Comparison of ENCODE assay signal across 1 cellular context in genomic region chr14:103890836-103891666, GRCh38.
TF ChIP-seq lines count a peak whose summit lies in the region.

No MANE protein-coding gene starts in this region.

TF ChIP-seq in HepG2, 621 proteins besides CTCF, POLR2A, EP300 and RAD21 (continued from another document and continues in another):
- peak; percentile 74; the same call in 1 of the 2 replicates for TF ChIP-seq YEATS4 (CRISPR knock-in tag; IDR thresholded peaks at IDR 0.05; ENCODE audit: borderline replicate concordance)
- no peak for TF ChIP-seq RERE (CRISPR knock-in tag; IDR thresholded peaks at IDR 0.05; ENCODE audit: low read depth)
- TF ChIP-seq ARNTL (CRISPR knock-in tag; IDR thresholded peaks at IDR 0.05): no peak
- TF ChIP-seq HDAC2 (CRISPR knock-in tag; IDR thresholded peaks at IDR 0.05): peak; percentile 38; the same call in 1 of the 2 replicates
- TF ChIP-seq ZNF292 (CRISPR knock-in tag; IDR thresholded peaks at IDR 0.05; ENCODE audit: borderline replicate concordance, low read depth): peak; percentile 63
- 0 out of 2 replicates have a peak, but pooled peaks have one; percentile 23 for TF ChIP-seq MXD1 (CRISPR knock-in tag; IDR thresholded peaks at IDR 0.05)
- TF ChIP-seq ZFY (CRISPR knock-in tag; IDR thresholded peaks at IDR 0.05): peak; percentile 94
- no peak for TF ChIP-seq ZNF564 (CRISPR knock-in tag; IDR thresholded peaks at IDR 0.05)
- peak; percentile 29; the same call in 1 of the 2 replicates for TF ChIP-seq TFAP4 (IDR thresholded peaks at IDR 0.05; ENCODE audit: borderline replicate concordance, low read depth)
- TF ChIP-seq TFDP2 (CRISPR knock-in tag; IDR thresholded peaks at IDR 0.05): no peak
- no peak for TF ChIP-seq ZNF770 (CRISPR knock-in tag; IDR thresholded peaks at IDR 0.05)
- peak; percentile 72; the same call in 1 of the 2 replicates for TF ChIP-seq KDM5B (CRISPR knock-in tag; IDR thresholded peaks at IDR 0.05; ENCODE audit: borderline replicate concordance)
- TF ChIP-seq HIVEP1 (CRISPR knock-in tag; IDR thresholded peaks at IDR 0.05): no peak
- no peak for TF ChIP-seq ZNF850 (CRISPR knock-in tag; conservative IDR thresholded peaks at IDR 0.05)
- no peak for TF ChIP-seq ZBTB1 (CRISPR knock-in tag; IDR thresholded peaks at IDR 0.05; ENCODE audit: borderline replicate concordance)
- TF ChIP-seq NFAT5 (CRISPR knock-in tag; IDR thresholded peaks at IDR 0.05): peak; percentile 62; the same call in 1 of the 2 replicates
- peak; percentile 64; the same call in 1 of the 2 replicates for TF ChIP-seq HOXA5 (CRISPR knock-in tag; IDR thresholded peaks at IDR 0.05)
- no peak for TF ChIP-seq ZNF878 (CRISPR knock-in tag; IDR thresholded peaks at IDR 0.05)
- TF ChIP-seq ZNF703 (CRISPR knock-in tag; IDR thresholded peaks at IDR 0.05; ENCODE audit: borderline replicate concordance): no peak
- TF ChIP-seq ZNF598 (CRISPR knock-in tag; IDR thresholded peaks at IDR 0.05; ENCODE audit: borderline replicate concordance): 0 out of 2 replicates have a peak, but pooled peaks have one; percentile 43
- TF ChIP-seq NR2F2 (IDR thresholded peaks at IDR 0.05; ENCODE audit: borderline replicate concordance, low read depth): no peak
- TF ChIP-seq ZNF713 (CRISPR knock-in tag; IDR thresholded peaks at IDR 0.05): no peak
- TF ChIP-seq ZNF530 (CRISPR knock-in tag; IDR thresholded peaks at IDR 0.05; ENCODE audit: low read depth): no peak
- no peak for TF ChIP-seq SMYD3 (CRISPR knock-in tag; IDR thresholded peaks at IDR 0.05)
- no peak for TF ChIP-seq PAF1 (CRISPR knock-in tag; IDR thresholded peaks at IDR 0.05)
- no peak for TF ChIP-seq ZNF10 (CRISPR knock-in tag; IDR thresholded peaks at IDR 0.05; ENCODE audit: borderline replicate concordance, low read depth)
- TF ChIP-seq PHF21A (CRISPR knock-in tag; IDR thresholded peaks at IDR 0.05): no peak
- no peak for TF ChIP-seq ZNF124 (CRISPR knock-in tag; IDR thresholded peaks at IDR 0.05)
- TF ChIP-seq ZNF569 (CRISPR knock-in tag; IDR thresholded peaks at IDR 0.05; ENCODE audit: borderline replicate concordance): no peak
- TF ChIP-seq ZNF232 (CRISPR knock-in tag; IDR thresholded peaks at IDR 0.05; ENCODE audit: borderline replicate concordance): 0 out of 2 replicates have a peak, but pooled peaks have one; percentile 72
- TF ChIP-seq IRF1 (CRISPR knock-in tag; IDR thresholded peaks at IDR 0.05; ENCODE audit: low read depth): no peak
- no peak for TF ChIP-seq ZNF12 (CRISPR knock-in tag; IDR thresholded peaks at IDR 0.05)
- no peak for TF ChIP-seq FOXA1 (IDR thresholded peaks at IDR 0.05)
- no peak for TF ChIP-seq FOXA1 (CRISPR knock-in tag; IDR thresholded peaks at IDR 0.05)
- TF ChIP-seq MAF1 (CRISPR knock-in tag; IDR thresholded peaks at IDR 0.05; ENCODE audit: borderline replicate concordance): peak; percentile 46; the same call in 1 of the 2 replicates
- no peak; the same call in none of the 2 replicates for TF ChIP-seq HOXA3 (CRISPR knock-in tag; IDR thresholded peaks at IDR 0.05)
- TF ChIP-seq KMT2A (CRISPR knock-in tag; IDR thresholded peaks at IDR 0.05): no peak
- peak; percentile 88 for TF ChIP-seq ZNF768 (CRISPR knock-in tag; IDR thresholded peaks at IDR 0.05)
- no peak; the same call in 1 of the 2 replicates for TF ChIP-seq ZNF547 (CRISPR knock-in tag; IDR thresholded peaks at IDR 0.05)
- no peak for TF ChIP-seq ZBTB46 (CRISPR knock-in tag; IDR thresholded peaks at IDR 0.05; ENCODE audit: borderline replicate concordance)
- TF ChIP-seq ZNF24 (IDR thresholded peaks at IDR 0.05): no peak
- TF ChIP-seq ZNF552 (CRISPR knock-in tag; IDR thresholded peaks at IDR 0.05; ENCODE audit: borderline replicate concordance): no peak
- no peak for TF ChIP-seq ZBTB37 (CRISPR knock-in tag; IDR thresholded peaks at IDR 0.05)
- no peak for TF ChIP-seq ARID2 (CRISPR knock-in tag; IDR thresholded peaks at IDR 0.05; ENCODE audit: borderline replicate concordance)
- no peak for TF ChIP-seq HMG20A (CRISPR knock-in tag; IDR thresholded peaks at IDR 0.05; ENCODE audit: borderline replicate concordance)
- no peak for TF ChIP-seq ZNF274 (CRISPR knock-in tag; IDR thresholded peaks at IDR 0.05)
- TF ChIP-seq ZFP36L2 (CRISPR knock-in tag; IDR thresholded peaks at IDR 0.05): no peak
